In the genomic region with DNA sequence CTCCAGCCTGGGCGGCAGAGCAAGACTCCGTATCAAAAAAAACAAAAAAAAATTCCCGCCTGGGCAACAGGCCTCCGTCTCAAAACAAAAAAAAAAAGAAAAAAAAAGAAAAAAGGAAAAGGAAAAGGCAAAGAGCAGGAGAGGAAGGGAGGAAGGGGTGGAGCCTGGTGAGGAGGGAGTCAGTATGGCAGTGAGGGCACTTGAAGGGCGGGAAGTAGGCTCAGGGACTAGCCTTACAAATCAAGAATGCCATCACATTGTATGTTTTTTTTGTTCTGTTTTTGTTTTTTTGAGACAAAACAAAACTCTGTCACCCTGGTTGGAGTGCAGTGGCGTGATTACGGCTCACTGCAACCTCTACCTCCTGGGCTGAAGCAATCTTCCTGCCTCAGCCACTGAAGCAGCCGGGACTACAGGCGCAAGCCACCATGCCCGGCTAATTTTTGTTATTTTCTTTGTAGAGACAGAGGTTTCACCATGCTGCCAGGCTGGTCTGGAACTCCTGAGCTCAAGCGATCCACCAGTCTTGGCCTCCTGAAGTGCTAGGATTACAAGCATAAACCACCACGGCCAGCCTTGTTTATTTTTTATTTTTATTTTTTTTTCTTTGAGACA, we compare ENCODE assay signal across 1 cellular context.
TF ChIP-seq lines count a peak whose summit lies in the region.

No MANE protein-coding gene starts in this region.

TF ChIP-seq in HepG2, 621 proteins besides CTCF, POLR2A, EP300 and RAD21:
- 0 out of 2 replicates have a peak, but pooled peaks have one; percentile 43 for TF ChIP-seq ZSCAN31 (CRISPR knock-in tag; IDR thresholded peaks at IDR 0.05; ENCODE audit: low read depth)
- 0 out of 2 replicates have a peak, but pooled peaks have one; percentile 31 for TF ChIP-seq EED (CRISPR knock-in tag; IDR thresholded peaks at IDR 0.05)
- TF ChIP-seq, protein P1, sequence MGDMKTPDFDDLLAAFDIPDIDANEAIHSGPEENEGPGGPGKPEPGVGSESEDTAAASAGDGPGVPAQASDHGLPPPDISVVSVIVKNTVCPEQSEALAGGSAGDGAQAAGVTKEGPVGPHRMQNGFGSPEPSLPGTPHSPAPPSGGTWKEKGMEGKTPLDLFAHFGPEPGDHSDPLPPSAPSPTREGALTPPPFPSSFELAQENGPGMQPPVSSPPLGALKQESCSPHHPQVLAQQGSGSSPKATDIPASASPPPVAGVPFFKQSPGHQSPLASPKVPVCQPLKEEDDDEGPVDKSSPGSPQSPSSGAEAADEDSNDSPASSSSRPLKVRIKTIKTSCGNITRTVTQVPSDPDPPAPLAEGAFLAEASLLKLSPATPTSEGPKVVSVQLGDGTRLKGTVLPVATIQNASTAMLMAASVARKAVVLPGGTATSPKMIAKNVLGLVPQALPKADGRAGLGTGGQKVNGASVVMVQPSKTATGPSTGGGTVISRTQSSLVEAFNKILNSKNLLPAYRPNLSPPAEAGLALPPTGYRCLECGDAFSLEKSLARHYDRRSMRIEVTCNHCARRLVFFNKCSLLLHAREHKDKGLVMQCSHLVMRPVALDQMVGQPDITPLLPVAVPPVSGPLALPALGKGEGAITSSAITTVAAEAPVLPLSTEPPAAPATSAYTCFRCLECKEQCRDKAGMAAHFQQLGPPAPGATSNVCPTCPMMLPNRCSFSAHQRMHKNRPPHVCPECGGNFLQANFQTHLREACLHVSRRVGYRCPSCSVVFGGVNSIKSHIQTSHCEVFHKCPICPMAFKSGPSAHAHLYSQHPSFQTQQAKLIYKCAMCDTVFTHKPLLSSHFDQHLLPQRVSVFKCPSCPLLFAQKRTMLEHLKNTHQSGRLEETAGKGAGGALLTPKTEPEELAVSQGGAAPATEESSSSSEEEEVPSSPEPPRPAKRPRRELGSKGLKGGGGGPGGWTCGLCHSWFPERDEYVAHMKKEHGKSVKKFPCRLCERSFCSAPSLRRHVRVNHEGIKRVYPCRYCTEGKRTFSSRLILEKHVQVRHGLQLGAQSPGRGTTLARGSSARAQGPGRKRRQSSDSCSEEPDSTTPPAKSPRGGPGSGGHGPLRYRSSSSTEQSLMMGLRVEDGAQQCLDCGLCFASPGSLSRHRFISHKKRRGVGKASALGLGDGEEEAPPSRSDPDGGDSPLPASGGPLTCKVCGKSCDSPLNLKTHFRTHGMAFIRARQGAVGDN (CRISPR knock-in tag; IDR thresholded peaks at IDR 0.05), result peak; percentile 23
- TF ChIP-seq TBX2 (CRISPR knock-in tag; IDR thresholded peaks at IDR 0.05; ENCODE audit: borderline replicate concordance), result 0 out of 2 replicates have a peak, but pooled peaks have one; percentile 12
- TF ChIP-seq, protein P2, sequence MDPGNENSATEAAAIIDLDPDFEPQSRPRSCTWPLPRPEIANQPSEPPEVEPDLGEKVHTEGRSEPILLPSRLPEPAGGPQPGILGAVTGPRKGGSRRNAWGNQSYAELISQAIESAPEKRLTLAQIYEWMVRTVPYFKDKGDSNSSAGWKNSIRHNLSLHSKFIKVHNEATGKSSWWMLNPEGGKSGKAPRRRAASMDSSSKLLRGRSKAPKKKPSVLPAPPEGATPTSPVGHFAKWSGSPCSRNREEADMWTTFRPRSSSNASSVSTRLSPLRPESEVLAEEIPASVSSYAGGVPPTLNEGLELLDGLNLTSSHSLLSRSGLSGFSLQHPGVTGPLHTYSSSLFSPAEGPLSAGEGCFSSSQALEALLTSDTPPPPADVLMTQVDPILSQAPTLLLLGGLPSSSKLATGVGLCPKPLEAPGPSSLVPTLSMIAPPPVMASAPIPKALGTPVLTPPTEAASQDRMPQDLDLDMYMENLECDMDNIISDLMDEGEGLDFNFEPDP (CRISPR knock-in tag; conservative IDR thresholded peaks at IDR 0.05), result 0 out of 2 replicates have a peak, but pooled peaks have one; percentile 28
- TF ChIP-seq ZNF788 (CRISPR knock-in tag; IDR thresholded peaks at IDR 0.05; ENCODE audit: borderline replicate concordance), result 0 out of 2 replicates have a peak, but pooled peaks have one; percentile 32
- TF ChIP-seq ZNF207 (IDR thresholded peaks at IDR 0.05; ENCODE audit: borderline replicate concordance), result no peak
- no peak for TF ChIP-seq JUN (CRISPR knock-in tag; IDR thresholded peaks at IDR 0.05)
- TF ChIP-seq JUNB (CRISPR knock-in tag; IDR thresholded peaks at IDR 0.05; ENCODE audit: borderline replicate concordance), result no peak
- TF ChIP-seq ZBTB38 (CRISPR knock-in tag; IDR thresholded peaks at IDR 0.05), result peak; percentile 18; the same call in 1 of the 2 replicates
- TF ChIP-seq, protein P3, sequence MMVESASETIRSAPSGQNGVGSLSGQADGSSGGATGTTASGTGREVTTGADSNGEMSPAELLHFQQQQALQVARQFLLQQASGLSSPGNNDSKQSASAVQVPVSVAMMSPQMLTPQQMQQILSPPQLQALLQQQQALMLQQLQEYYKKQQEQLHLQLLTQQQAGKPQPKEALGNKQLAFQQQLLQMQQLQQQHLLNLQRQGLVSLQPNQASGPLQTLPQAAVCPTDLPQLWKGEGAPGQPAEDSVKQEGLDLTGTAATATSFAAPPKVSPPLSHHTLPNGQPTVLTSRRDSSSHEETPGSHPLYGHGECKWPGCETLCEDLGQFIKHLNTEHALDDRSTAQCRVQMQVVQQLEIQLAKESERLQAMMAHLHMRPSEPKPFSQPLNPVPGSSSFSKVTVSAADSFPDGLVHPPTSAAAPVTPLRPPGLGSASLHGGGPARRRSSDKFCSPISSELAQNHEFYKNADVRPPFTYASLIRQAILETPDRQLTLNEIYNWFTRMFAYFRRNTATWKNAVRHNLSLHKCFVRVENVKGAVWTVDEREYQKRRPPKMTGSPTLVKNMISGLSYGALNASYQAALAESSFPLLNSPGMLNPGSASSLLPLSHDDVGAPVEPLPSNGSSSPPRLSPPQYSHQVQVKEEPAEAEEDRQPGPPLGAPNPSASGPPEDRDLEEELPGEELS (CRISPR knock-in tag; IDR thresholded peaks at IDR 0.05), result no peak
- 0 out of 2 replicates have a peak, but pooled peaks have one; percentile 21 for TF ChIP-seq ELF4 (CRISPR knock-in tag; IDR thresholded peaks at IDR 0.05; ENCODE audit: borderline replicate concordance)
